In the genomic region with DNA sequence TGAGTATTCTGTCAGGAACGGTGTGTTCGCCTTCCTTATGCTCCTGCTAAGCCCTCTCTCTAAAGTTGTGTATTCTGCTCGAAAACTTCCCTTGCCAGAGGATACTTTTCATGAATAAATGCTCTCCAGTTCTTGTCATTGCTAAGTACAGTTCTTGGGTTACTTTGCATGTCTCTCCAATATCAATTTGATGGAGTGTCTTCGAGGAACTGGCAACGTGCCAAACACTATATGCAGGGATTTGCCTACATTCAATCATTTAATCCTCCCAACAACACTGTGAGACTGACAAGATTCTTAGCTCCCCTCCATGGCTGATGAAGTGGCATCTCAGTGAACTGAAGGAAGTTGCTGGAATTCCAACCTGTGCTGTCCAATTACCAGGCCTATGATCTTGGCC, we compare ENCODE assay signal across 31 cellular contexts. TPM values are rescaled to one million over a fixed set of nuclear protein-coding genes. Genes with fewer than 3 reads are reported as not detected.
"Had no signal": no experiment of that assay in that cellular context is flagged by ENCODE, and none has a peak within 500 bp of the region (broad histone marks: within the 10 kb centered on the region; RNA-seq: fewer than 3 reads in every experiment).

No MANE protein-coding gene starts in this region.

- H3K27ac ChIP-seq: adrenal gland, body of pancreas, cardiac muscle cell, colonic mucosa, dorsolateral prefrontal cortex, gastrocnemius medialis, parathyroid adenoma, psoas muscle, suprapubic skin, tibial artery, upper lobe of right lung had no signal

- H3K9ac ChIP-seq: parathyroid adenoma had no signal

- H3K36me3 ChIP-seq: adrenal gland, cardiac muscle cell, colonic mucosa, gastrocnemius medialis, suprapubic skin, tibial artery, upper lobe of right lung had no signal

- H2AFZ ChIP-seq: parathyroid adenoma had no signal

- H3K4me3 ChIP-seq: adrenal gland, body of pancreas, cardiac muscle cell, colonic mucosa, dorsolateral prefrontal cortex, gastrocnemius medialis, psoas muscle, suprapubic skin, tibial artery, upper lobe of right lung had no signal

- H3K27me3 ChIP-seq: adrenal gland, body of pancreas, cardiac muscle cell, colonic mucosa, dorsolateral prefrontal cortex, gastrocnemius medialis, suprapubic skin, tibial artery, upper lobe of right lung had no signal

- H3K4me1 ChIP-seq: body of pancreas, colonic mucosa, gastrocnemius medialis, parathyroid adenoma, psoas muscle, upper lobe of right lung had no signal

- H3K9me3 ChIP-seq: adrenal gland, body of pancreas, colonic mucosa, gastrocnemius medialis, psoas muscle, suprapubic skin, tibial artery, upper lobe of right lung had no signal

- ATAC-seq: body of pancreas; gastrocnemius medialis; naive thymus-derived CD4-positive, alpha-beta T cell; psoas muscle; upper lobe of right lung had no signal

- DNase-seq: activated CD4-positive, alpha-beta memory T cell treated with anti-CD3 and anti-CD28 coated beads for 36 hours; activated CD4-positive, alpha-beta T cell treated with anti-CD3 and anti-CD28 coated beads, Interleukin-2, amount 10 ng/mL, durations not matched to agents 24 days and 14 days; activated CD4-positive, CD25-positive, alpha-beta regulatory T cell treated with anti-CD3 and anti-CD28 coated beads, Interleukin-2, amount 50 U/mL, for 72 hours; activated CD8-positive, alpha-beta memory T cell treated with anti-CD3 and anti-CD28 coated beads, Interleukin-2, amount 50 U/mL, for 4 hours; activated effector memory CD4-positive, alpha-beta T cell treated with anti-CD3 and anti-CD28 coated beads, Interleukin-2, amount 50 U/mL, for 16 hours; activated naive CD4-positive, alpha-beta T cell treated with anti-CD3 and anti-CD28 coated beads for 36 hours; activated naive CD8-positive, alpha-beta T cell treated with anti-CD3 and anti-CD28 coated beads for 36 hours; activated T-cell treated with anti-CD3 and anti-CD28 coated beads, Interleukin-2, amount 50 U/mL, for 1 hour; adrenal gland; body of pancreas; cerebellar nuclear complex; colonic mucosa; dorsolateral prefrontal cortex; effector memory CD4-positive, alpha-beta T cell; erythroblast; gastrocnemius medialis; glutamatergic neuron; islet precursor cell; midbrain; naive thymus-derived CD4-positive, alpha-beta T cell; occipital lobe; psoas muscle; stimulated activated CD4-positive, alpha-beta T cell treated with anti-CD3 and anti-CD28 coated beads, Interleukin-15, amount 100 ng/mL, for 24 hours; stimulated activated CD4-positive, alpha-beta T cell treated with anti-CD3 and anti-CD28 coated beads, Interleukin-2, amount 100 ng/mL, for 24 hours; stimulated activated naive CD4-positive, alpha-beta T cell; tibial artery; upper lobe of right lung had no signal

- H3K79me2 ChIP-seq: parathyroid adenoma had no signal

RNA-seq across cellular contexts. Expression of a gene that starts 19.7 kb away (rescaled TPM):
- total RNA-seq: activated naive CD8-positive, alpha-beta T cell treated with anti-CD3 and anti-CD28 coated beads for 36 hours; activated T-helper 1 cell treated with anti-CD3 and anti-CD28 coated beads, Interleukin-12 subunit alpha, Interleukin-12 subunit beta, Interleukin-2, Interleukin-4 antibody, amounts not matched to agents 30 ng/mL and 10 ng/mL and 1 ng/mL, durations not matched to agents 14 hours and 24 hours and 36 hours had no signal
